Comparison of ENCODE assay signal across 22 cellular contexts in the genomic region with DNA sequence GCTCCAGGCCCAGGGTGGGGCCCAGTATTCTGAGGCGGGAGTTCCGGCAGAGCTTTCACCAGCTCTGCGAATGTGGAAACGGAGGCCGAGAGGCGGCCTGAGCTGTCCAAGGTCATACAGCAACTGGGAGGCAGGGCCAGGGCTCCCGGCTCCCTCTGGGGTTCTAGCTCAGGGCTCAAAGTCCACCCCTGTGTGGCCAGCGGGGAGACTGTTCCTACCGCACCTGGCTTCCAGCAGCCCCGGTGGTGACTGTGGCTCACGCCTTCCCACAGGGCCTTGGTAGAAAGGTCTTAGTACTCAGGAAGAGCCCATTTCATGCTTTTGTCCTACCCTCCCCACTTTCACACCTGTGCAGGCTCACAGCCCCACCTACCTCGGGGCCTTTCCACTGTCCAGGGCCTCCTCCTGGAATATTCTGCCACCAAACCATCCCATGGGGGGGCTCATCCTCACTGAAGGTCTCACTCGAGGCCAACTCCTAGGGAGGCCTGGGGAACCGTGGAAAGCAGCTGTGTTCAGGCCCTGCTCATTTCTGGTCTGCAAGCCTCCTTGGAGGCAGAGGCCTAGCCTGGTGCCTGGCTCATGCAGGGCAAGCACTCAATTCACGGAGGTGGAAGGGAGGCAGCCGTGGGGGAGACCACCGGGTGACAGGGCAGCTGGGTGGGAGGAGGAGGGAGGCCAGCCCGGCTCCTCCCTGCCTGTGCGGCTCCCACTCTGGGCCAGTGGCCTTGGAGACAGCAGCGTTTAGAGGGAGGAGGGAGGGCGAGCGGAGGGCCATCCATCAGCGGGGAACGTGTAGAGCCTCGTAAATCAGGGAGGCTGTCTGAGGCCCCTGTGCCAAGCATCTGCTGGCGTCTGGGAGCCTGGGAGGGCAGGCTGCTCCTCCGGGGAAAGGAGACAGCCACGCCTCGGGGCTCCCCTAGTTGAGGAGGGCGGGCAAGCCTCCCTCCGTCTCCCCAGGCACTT. TPM values are rescaled to one million over a fixed set of nuclear protein-coding genes. Genes with fewer than 3 reads are reported as not detected.
A peak's percentile ranks its signal among the peaks of the same experiment; 100 is the strongest.
DNase-seq lines count a peak whose midpoint lies in the region; ATAC-seq and TF ChIP-seq lines count a peak whose summit lies in the region.
"Had no signal": no experiment of that assay in that cellular context is flagged by ENCODE, and none has a peak within 500 bp of the region (broad histone marks: within the 10 kb centered on the region; RNA-seq: fewer than 3 reads in every experiment).

No MANE protein-coding gene starts in this region.

- H3K36me3 ChIP-seq in WERI-Rb-1, result no peaks in the 10 kb centered on the region
- H3K36me3 ChIP-seq in lower lobe of right lung, result no peaks in the 10 kb centered on the region
- H3K36me3 ChIP-seq in upper lobe of right lung, result no peaks in the 10 kb centered on the region
- H3K36me3 ChIP-seq: ascending aorta, gastrocnemius medialis, neural progenitor cell had no signal

- peak; percentile 7 for DNase-seq in activated naive CD4-positive, alpha-beta T cell treated with anti-CD3 and anti-CD28 coated beads, Interleukin-2, amount 50 U/mL, for 16 hours
- no peak for DNase-seq in activated naive CD4-positive, alpha-beta T cell treated with anti-CD3 and anti-CD28 coated beads, Interleukin-2, amount 50 U/mL, for 72 hours (ENCODE audit: low spot score in 2 of 2)
- DNase-seq in WERI-Rb-1, result peak; percentile 91
- DNase-seq in lower lobe of right lung, result peak; percentile 33
- DNase-seq in upper lobe of right lung, result no peak
- DNase-seq in stimulated activated naive CD8-positive, alpha-beta T cell treated with anti-CD3 and anti-CD28 coated beads, Interleukin-15, Interleukin-2, amounts not matched to agents 100 U/mL and 50 U/mL, for 24 hours, result no peak
- DNase-seq: activated CD8-positive, alpha-beta memory T cell treated with anti-CD3 and anti-CD28 coated beads for 24 hours; CD4-positive, CD25-positive, alpha-beta regulatory T cell; gastrocnemius medialis; PC-3 had no signal

- peak overlapping the region; percentile 89 for H3K27ac ChIP-seq in WERI-Rb-1
- H3K27ac ChIP-seq in lower lobe of right lung, result no peak overlapping the region
- no peak overlapping the region for H3K27ac ChIP-seq in upper lobe of right lung
- H3K27ac ChIP-seq: ascending aorta, gastrocnemius medialis, neural progenitor cell had no signal

- TF ChIP-seq CTCF in WERI-Rb-1 (IDR thresholded peaks at IDR 0.05; ENCODE audit: low read depth, low read length) (no peak), lower lobe of right lung (IDR thresholded peaks at IDR 0.05) (no peak), upper lobe of right lung (IDR thresholded peaks at IDR 0.05) (no peak)

- intact Hi-C loops in lower lobe of right lung (cut with DNase I), result no loop called here
- intact Hi-C loops in upper lobe of right lung (cut with DNase I), result no loop called here

- H3K4me1 ChIP-seq in lower lobe of right lung (peaks cover 5% of the 10 kb centered on the region), upper lobe of right lung (no peaks in the 10 kb centered on the region)
- H3K4me1 ChIP-seq: ascending aorta, gastrocnemius medialis had no signal

- H3K36me3 Mint-ChIP-seq in activated naive CD4-positive, alpha-beta T cell treated with anti-CD3 and anti-CD28 coated beads, Interleukin-2, amount 50 U/mL, for 72 hours, result no peaks in the 10 kb centered on the region
- H3K36me3 Mint-ChIP-seq: CD4-positive, CD25-positive, alpha-beta regulatory T cell; IgD-negative memory B cell; neural progenitor cell; stimulated activated memory B cell treated with anti-CD40 and anti-IgM and Interleukin-4, amounts not matched to agents 10 μg/mL and 1 μg/mL and 100 μg/mL, for 72 hours; type B pancreatic cell had no signal

- no peaks in the 10 kb centered on the region for H3K27me3 ChIP-seq in WERI-Rb-1 (ENCODE audit: insufficient read depth, low read depth, severe bottlenecking)
- H3K27me3 ChIP-seq in lower lobe of right lung (ENCODE audit: low read depth), result peaks cover 12% of the 10 kb centered on the region
- peaks cover 1% of the 10 kb centered on the region for H3K27me3 ChIP-seq in upper lobe of right lung
- H3K27me3 ChIP-seq: ascending aorta, neural progenitor cell had no signal

- H3K9me3 ChIP-seq in WERI-Rb-1 (ENCODE audit: severe bottlenecking) (no peaks in the 10 kb centered on the region), lower lobe of right lung (no peaks in the 10 kb centered on the region), upper lobe of right lung (no peaks in the 10 kb centered on the region)
- H3K9me3 ChIP-seq: ascending aorta, gastrocnemius medialis had no signal

- H3K4me3 ChIP-seq in WERI-Rb-1 (ENCODE audit: low read depth, low read length), result no peak overlapping the region; the same call in 1 of the 2 replicates
- no peak overlapping the region for H3K4me3 ChIP-seq in lower lobe of right lung
- no peak overlapping the region for H3K4me3 ChIP-seq in upper lobe of right lung
- H3K4me3 ChIP-seq: ascending aorta, gastrocnemius medialis, lung, neural progenitor cell had no signal

- ATAC-seq in activated naive CD4-positive, alpha-beta T cell treated with anti-CD3 and anti-CD28 coated beads, Interleukin-2, amount 50 U/mL, for 72 hours, result no peak
- ATAC-seq in lower lobe of right lung (no peak), upper lobe of right lung (peak; percentile 33), GM18861 (IDR thresholded peaks at IDR 0.05; ENCODE audit: unreplicated experiment) (no peak), HG03342 (IDR thresholded peaks at IDR 0.05; ENCODE audit: unreplicated experiment) (no peak)
- ATAC-seq in stimulated activated naive CD8-positive, alpha-beta T cell treated with anti-CD3 and anti-CD28 coated beads, Interleukin-15, Interleukin-2, amounts not matched to agents 100 U/mL and 50 U/mL, for 24 hours, result no peak
- ATAC-seq: gastrocnemius medialis; PC-3; stimulated activated memory B cell treated with anti-CD40 and anti-IgM and Interleukin-4, amounts not matched to agents 10 μg/mL and 1 μg/mL and 100 μg/mL, for 72 hours had no signal

- H3K9me3 Mint-ChIP-seq in activated naive CD4-positive, alpha-beta T cell treated with anti-CD3 and anti-CD28 coated beads, Interleukin-2, amount 50 U/mL, for 72 hours, result no peaks in the 10 kb centered on the region
- H3K9me3 Mint-ChIP-seq: stimulated activated memory B cell treated with anti-CD40 and anti-IgM and Interleukin-4, amounts not matched to agents 10 μg/mL and 1 μg/mL and 100 μg/mL, for 72 hours; type B pancreatic cell had no signal

- no peak overlapping the region for H3K27ac Mint-ChIP-seq in activated naive CD4-positive, alpha-beta T cell treated with anti-CD3 and anti-CD28 coated beads, Interleukin-2, amount 50 U/mL, for 72 hours
- H3K27ac Mint-ChIP-seq: neural progenitor cell; stimulated activated memory B cell treated with anti-CD40 and anti-IgM and Interleukin-4, amounts not matched to agents 10 μg/mL and 1 μg/mL and 100 μg/mL, for 72 hours; type B pancreatic cell had no signal

RNA-seq across cellular contexts. Expression of gene DOC2B, which starts 12.7 kb away (rescaled TPM):
- under 1 TPM in 1 of 2 donors, not detected in 1; 0.64 TPM for total RNA-seq in activated naive CD4-positive, alpha-beta T cell treated with anti-CD3 and anti-CD28 coated beads, Interleukin-2, amount 50 U/mL, for 72 hours
- total RNA-seq in lower lobe of right lung (6.2 TPM), upper lobe of right lung (13.7 TPM)
- total RNA-seq: CD4-positive, CD25-positive, alpha-beta regulatory T cell; H4 had no signal

RNA-seq across cellular contexts. Expression of gene SCGB1C2, which starts 56.8 kb away (rescaled TPM):
- not detected for total RNA-seq in activated naive CD4-positive, alpha-beta T cell treated with anti-CD3 and anti-CD28 coated beads, Interleukin-2, amount 50 U/mL, for 72 hours
- total RNA-seq in lower lobe of right lung (not detected), upper lobe of right lung (not detected)
- total RNA-seq: A673; ascending aorta; CD4-positive, CD25-positive, alpha-beta regulatory T cell; Daoy; gastrocnemius medialis; H4; lung; NCI-H460; PC-3 had no signal

Comparison
In these comparisons a context has a peak if more than half of its experiments do, and no peak if none do; other contexts are left out.
1. DNase-seq: peak in activated naive CD4-positive, alpha-beta T cell treated with anti-CD3 and anti-CD28 coated beads, Interleukin-2, amount 50 U/mL, for 16 hours (single experiment), WERI-Rb-1 (single experiment) and lower lobe of right lung (single experiment); none in activated naive CD4-positive, alpha-beta T cell treated with anti-CD3 and anti-CD28 coated beads, Interleukin-2, amount 50 U/mL, for 72 hours (0 of 2), upper lobe of right lung (single experiment) and stimulated activated naive CD8-positive, alpha-beta T cell treated with anti-CD3 and anti-CD28 coated beads, Interleukin-15, Interleukin-2, amounts not matched to agents 100 U/mL and 50 U/mL, for 24 hours (single experiment).